Comparison of ENCODE assay signal across 22 cellular contexts in the genomic region with DNA sequence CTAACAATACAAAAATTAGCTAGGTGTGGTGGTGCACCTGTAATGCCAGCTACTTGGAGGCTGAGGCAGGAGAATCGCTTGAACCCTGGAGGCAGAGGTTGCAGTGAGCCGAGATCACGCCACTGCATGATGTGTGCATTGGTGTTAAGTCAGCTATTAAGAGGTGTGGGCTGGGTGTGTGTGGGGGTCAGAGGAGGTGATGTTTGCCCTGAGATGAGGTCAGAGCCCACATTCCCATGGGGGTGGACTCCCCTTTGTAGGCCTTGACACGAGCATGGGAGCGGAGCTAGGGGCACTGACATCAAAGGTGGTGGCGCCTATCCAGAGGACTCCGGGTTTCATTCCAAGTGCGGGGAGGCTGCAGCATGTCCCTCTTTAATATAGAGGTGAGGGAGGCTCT.
"Had no signal": no experiment of that assay in that cellular context is flagged by ENCODE, and none has a peak within 500 bp of the region (broad histone marks: within the 10 kb centered on the region; RNA-seq: fewer than 3 reads in every experiment).

No MANE protein-coding gene starts in this region.

- H3K27me3 ChIP-seq: body of pancreas, cardiac muscle cell, right lobe of liver, thyroid gland had no signal

- H3K9me3 ChIP-seq: body of pancreas, right lobe of liver, thyroid gland had no signal

- ATAC-seq: activated T-cell treated with anti-CD3 and anti-CD28 coated beads, Interleukin-2, amount 50 U/mL, for 4 hours; body of pancreas; naive thymus-derived CD4-positive, alpha-beta T cell had no signal

- H3K27ac ChIP-seq: body of pancreas, cardiac muscle cell, parathyroid adenoma, right lobe of liver, skin epidermis, thyroid gland had no signal

- H3K4me3 Mint-ChIP-seq: activated naive CD4-positive, alpha-beta T cell treated with anti-CD3 and anti-CD28 coated beads for 36 hours; activated T-cell treated with anti-CD3 and anti-CD28 coated beads, Interleukin-2, amount 50 U/mL, for 4 hours; naive thymus-derived CD4-positive, alpha-beta T cell; stimulated activated naive CD8-positive, alpha-beta T cell treated with anti-CD3 and anti-CD28 coated beads, Interleukin-15, Interleukin-2, amounts not matched to agents 100 ng/mL and 50 ng/mL, for 24 hours had no signal

- H3K36me3 ChIP-seq: right lobe of liver had no signal

- H3K4me3 ChIP-seq: body of pancreas, cardiac muscle cell, lung, right lobe of liver, skin epidermis, thyroid gland had no signal

- H3K27me3 Mint-ChIP-seq: naive thymus-derived CD4-positive, alpha-beta T cell; stimulated activated naive CD8-positive, alpha-beta T cell treated with anti-CD3 and anti-CD28 coated beads, Interleukin-15, Interleukin-2, amounts not matched to agents 100 ng/mL and 50 ng/mL, for 24 hours had no signal

- FAIRE-seq: kidney had no signal

- H3K9ac ChIP-seq: parathyroid adenoma had no signal

- H3K9me3 Mint-ChIP-seq: activated naive CD4-positive, alpha-beta T cell treated with anti-CD3 and anti-CD28 coated beads for 36 hours; activated T-cell treated with anti-CD3 and anti-CD28 coated beads, Interleukin-2, amount 50 U/mL, for 4 hours; naive thymus-derived CD4-positive, alpha-beta T cell; stimulated activated naive CD8-positive, alpha-beta T cell treated with anti-CD3 and anti-CD28 coated beads, Interleukin-15, Interleukin-2, amounts not matched to agents 100 ng/mL and 50 ng/mL, for 24 hours had no signal

- H2AFZ ChIP-seq: parathyroid adenoma had no signal

- H3K27ac Mint-ChIP-seq: activated naive CD4-positive, alpha-beta T cell treated with anti-CD3 and anti-CD28 coated beads for 36 hours; stimulated activated naive CD8-positive, alpha-beta T cell treated with anti-CD3 and anti-CD28 coated beads, Interleukin-15, Interleukin-2, amounts not matched to agents 100 ng/mL and 50 ng/mL, for 24 hours had no signal

- DNase-seq: activated CD4-positive, alpha-beta T cell treated with anti-CD3 and anti-CD28 coated beads, Interleukin-2, amount 50 U/mL, for 48 hours; activated CD8-positive, alpha-beta memory T cell treated with anti-CD3 and anti-CD28 coated beads, Interleukin-2, amount 50 U/mL, for 48 hours; activated naive CD4-positive, alpha-beta T cell treated with anti-CD3 and anti-CD28 coated beads for 36 hours; activated T-cell treated with anti-CD3 and anti-CD28 coated beads, Interleukin-2, amount 50 U/mL, for 4 hours; anterior cingulate cortex; body of pancreas; cortex of kidney; erythroblast; foreskin fibroblast; kidney; naive thymus-derived CD4-positive, alpha-beta T cell; right lobe of liver; stimulated activated CD4-positive, alpha-beta T cell treated with anti-CD3 and anti-CD28 coated beads, Interleukin-1b, Interleukin-23, amount 100 ng/mL, for 48 hours; substantia nigra; T-helper 1 cell; T-helper 9 cell; thyroid gland had no signal

- H3K79me2 ChIP-seq: parathyroid adenoma had no signal

- H3K4me1 ChIP-seq: body of pancreas, parathyroid adenoma had no signal
